ENCODE assay signal across 1 cellular context in the genomic region with DNA sequence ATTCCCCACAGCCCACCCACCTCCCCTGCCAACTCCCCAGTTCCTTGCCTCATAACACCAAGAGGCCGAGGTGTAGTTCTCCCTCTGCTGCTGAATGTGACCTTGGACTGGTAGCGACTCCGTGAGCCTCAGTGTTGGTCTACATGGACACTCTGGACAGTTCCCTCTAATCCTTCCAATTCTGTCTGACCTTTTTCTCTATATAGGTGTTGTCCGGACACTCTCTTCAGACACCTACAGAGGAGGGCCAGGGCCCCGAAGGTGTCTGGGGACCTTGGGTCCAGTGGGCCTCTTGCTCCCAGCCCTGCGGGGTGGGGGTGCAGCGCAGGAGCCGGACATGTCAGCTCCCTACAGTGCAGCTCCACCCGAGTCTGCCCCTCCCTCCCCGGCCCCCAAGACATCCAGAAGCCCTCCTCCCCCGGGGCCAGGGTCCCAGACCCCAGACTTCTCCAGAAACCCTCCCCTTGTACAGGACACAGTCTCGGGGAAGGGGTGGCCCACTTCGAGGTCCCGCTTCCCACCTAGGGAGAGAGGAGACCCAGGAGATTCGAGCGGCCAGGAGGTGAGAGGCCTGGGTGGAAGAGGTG.
A peak's percentile ranks its signal among the peaks of the same experiment; 100 is the strongest.
TF ChIP-seq lines count a peak whose summit lies in the region.

No MANE protein-coding gene starts in this region.

TF ChIP-seq in K562, 482 proteins besides CTCF, POLR2A, EP300 and RAD21:
- TF ChIP-seq ZNF384 (IDR thresholded peaks at IDR 0.05; ENCODE audit: low read depth, low read length) (no peak), CEBPB (tag; IDR thresholded peaks at IDR 0.05) (peak; percentile 10; the same call in 1 of the 2 replicates), NRF1 (conservative IDR thresholded peaks at IDR 0.05 in 1 of 2, IDR thresholded peaks at IDR 0.05 in 1 of 2) (peak in 1 of 2 experiments; percentile 12; a peak in 1 of 4 replicates), GTF3C2 (IDR thresholded peaks at IDR 0.05; ENCODE audit: borderline replicate concordance, extremely low read depth, insufficient read length) (no peak), ESRRA (IDR thresholded peaks at IDR 0.05; ENCODE audit: borderline replicate concordance, low read depth) (peak; percentile 62; the same call in 1 of the 2 replicates), ZNF175 (CRISPR knock-in tag; IDR thresholded peaks at IDR 0.05; ENCODE audit: low read depth) (0 out of 2 replicates have a peak, but pooled peaks have one; percentile 11), SRF (CRISPR knock-in tag; IDR thresholded peaks at IDR 0.05) (no peak), ZNF184 (CRISPR knock-in tag; IDR thresholded peaks at IDR 0.05) (no peak), SOX6 (IDR thresholded peaks at IDR 0.05) (no peak), BRF1 (IDR thresholded peaks at IDR 0.05; ENCODE audit: borderline replicate concordance, extremely low read depth, insufficient read length) (no peak), E2F3 (CRISPR knock-in tag; IDR thresholded peaks at IDR 0.05) (no peak), FOXA3 (CRISPR knock-in tag; conservative IDR thresholded peaks at IDR 0.05 in 1 of 2, IDR thresholded peaks at IDR 0.05 in 1 of 2) (peak in 1 of 2 experiments; percentile 45; a peak in 1 of 4 replicates), MAX (CRISPR knock-in tag; IDR thresholded peaks at IDR 0.05) (no peak), ATF7 (IDR thresholded peaks at IDR 0.05) (no peak), ETS1 (conservative IDR thresholded peaks at IDR 0.05; ENCODE audit: control insufficient read depth, low read depth, low read length) (0 out of 2 replicates have a peak, but pooled peaks have one; percentile 30), HMGXB4 (CRISPR knock-in tag; IDR thresholded peaks at IDR 0.05) (no peak), HSF4 (CRISPR knock-in tag; IDR thresholded peaks at IDR 0.05; ENCODE audit: borderline replicate concordance) (no peak), POLR2AphosphoS2 (IDR thresholded peaks at IDR 0.05; ENCODE audit: low read length) (no peak; the same call in none of the 2 replicates)
- TF ChIP-seq, protein P1, sequence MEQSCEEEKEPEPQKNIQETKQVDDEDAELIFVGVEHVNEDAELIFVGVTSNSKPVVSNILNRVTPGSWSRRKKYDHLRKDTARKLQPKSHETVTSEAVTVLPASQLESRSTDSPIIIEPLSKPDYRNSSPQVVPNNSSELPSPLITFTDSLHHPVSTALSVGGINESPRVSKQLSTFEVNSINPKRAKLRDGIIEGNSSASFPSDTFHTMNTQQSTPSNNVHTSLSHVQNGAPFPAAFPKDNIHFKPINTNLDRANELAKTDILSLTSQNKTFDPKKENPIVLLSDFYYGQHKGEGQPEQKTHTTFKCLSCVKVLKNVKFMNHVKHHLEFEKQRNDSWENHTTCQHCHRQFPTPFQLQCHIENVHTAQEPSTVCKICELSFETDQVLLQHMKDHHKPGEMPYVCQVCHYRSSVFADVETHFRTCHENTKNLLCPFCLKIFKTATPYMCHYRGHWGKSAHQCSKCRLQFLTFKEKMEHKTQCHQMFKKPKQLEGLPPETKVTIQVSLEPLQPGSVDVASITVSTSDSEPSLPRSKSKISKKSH (CRISPR knock-in tag; IDR thresholded peaks at IDR 0.05) = no peak
- TF ChIP-seq, protein P2, sequence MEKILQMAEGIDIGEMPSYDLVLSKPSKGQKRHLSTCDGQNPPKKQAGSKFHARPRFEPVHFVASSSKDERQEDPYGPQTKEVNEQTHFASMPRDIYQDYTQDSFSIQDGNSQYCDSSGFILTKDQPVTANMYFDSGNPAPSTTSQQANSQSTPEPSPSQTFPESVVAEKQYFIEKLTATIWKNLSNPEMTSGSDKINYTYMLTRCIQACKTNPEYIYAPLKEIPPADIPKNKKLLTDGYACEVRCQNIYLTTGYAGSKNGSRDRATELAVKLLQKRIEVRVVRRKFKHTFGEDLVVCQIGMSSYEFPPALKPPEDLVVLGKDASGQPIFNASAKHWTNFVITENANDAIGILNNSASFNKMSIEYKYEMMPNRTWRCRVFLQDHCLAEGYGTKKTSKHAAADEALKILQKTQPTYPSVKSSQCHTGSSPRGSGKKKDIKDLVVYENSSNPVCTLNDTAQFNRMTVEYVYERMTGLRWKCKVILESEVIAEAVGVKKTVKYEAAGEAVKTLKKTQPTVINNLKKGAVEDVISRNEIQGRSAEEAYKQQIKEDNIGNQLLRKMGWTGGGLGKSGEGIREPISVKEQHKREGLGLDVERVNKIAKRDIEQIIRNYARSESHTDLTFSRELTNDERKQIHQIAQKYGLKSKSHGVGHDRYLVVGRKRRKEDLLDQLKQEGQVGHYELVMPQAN (IDR thresholded peaks at IDR 0.05; ENCODE audit: borderline replicate concordance) = no peak
- TF ChIP-seq, protein P3, sequence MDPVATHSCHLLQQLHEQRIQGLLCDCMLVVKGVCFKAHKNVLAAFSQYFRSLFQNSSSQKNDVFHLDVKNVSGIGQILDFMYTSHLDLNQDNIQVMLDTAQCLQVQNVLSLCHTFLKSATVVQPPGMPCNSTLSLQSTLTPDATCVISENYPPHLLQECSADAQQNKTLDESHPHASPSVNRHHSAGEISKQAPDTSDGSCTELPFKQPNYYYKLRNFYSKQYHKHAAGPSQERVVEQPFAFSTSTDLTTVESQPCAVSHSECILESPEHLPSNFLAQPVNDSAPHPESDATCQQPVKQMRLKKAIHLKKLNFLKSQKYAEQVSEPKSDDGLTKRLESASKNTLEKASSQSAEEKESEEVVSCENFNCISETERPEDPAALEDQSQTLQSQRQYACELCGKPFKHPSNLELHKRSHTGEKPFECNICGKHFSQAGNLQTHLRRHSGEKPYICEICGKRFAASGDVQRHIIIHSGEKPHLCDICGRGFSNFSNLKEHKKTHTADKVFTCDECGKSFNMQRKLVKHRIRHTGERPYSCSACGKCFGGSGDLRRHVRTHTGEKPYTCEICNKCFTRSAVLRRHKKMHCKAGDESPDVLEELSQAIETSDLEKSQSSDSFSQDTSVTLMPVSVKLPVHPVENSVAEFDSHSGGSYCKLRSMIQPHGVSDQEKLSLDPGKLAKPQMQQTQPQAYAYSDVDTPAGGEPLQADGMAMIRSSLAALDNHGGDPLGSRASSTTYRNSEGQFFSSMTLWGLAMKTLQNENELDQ (CRISPR knock-in tag; IDR thresholded peaks at IDR 0.05; ENCODE audit: borderline replicate concordance) = no peak
- TF ChIP-seq, protein P4, sequence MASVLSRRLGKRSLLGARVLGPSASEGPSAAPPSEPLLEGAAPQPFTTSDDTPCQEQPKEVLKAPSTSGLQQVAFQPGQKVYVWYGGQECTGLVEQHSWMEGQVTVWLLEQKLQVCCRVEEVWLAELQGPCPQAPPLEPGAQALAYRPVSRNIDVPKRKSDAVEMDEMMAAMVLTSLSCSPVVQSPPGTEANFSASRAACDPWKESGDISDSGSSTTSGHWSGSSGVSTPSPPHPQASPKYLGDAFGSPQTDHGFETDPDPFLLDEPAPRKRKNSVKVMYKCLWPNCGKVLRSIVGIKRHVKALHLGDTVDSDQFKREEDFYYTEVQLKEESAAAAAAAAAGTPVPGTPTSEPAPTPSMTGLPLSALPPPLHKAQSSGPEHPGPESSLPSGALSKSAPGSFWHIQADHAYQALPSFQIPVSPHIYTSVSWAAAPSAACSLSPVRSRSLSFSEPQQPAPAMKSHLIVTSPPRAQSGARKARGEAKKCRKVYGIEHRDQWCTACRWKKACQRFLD (CRISPR knock-in tag; IDR thresholded peaks at IDR 0.05) = no peak
- TF ChIP-seq, protein P5, sequence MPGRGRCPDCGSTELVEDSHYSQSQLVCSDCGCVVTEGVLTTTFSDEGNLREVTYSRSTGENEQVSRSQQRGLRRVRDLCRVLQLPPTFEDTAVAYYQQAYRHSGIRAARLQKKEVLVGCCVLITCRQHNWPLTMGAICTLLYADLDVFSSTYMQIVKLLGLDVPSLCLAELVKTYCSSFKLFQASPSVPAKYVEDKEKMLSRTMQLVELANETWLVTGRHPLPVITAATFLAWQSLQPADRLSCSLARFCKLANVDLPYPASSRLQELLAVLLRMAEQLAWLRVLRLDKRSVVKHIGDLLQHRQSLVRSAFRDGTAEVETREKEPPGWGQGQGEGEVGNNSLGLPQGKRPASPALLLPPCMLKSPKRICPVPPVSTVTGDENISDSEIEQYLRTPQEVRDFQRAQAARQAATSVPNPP (IDR thresholded peaks at IDR 0.05; ENCODE audit: borderline replicate concordance, insufficient read depth, insufficient read length) = no peak
